7 cellular contexts compared by ENCODE assay signal in the genomic region with DNA sequence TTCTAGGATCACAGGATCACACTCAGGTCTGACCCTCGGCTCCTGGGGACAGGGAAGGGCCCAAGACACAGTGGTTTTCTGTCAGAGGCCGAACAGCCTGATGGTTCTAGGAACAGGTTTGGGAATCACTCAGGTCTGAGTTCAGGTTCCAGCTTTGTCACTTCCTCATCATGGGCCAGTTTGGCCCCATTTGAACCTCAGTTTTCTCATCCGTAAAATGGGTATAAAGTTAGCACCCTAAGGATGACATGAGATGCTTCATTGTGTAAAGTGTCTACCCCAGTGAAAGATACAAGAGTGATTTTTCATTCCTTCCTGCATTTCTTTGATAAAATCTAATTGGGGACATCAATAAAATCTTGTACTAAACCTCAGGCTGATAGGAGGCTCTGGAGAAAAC. TPM values are rescaled to one million over a fixed set of nuclear protein-coding genes. Genes with fewer than 3 reads are reported as not detected.
"Had no signal": no experiment of that assay in that cellular context is flagged by ENCODE, and none has a peak within 500 bp of the region (broad histone marks: within the 10 kb centered on the region; RNA-seq: fewer than 3 reads in every experiment).

No MANE protein-coding gene starts in this region.

- H3K9ac ChIP-seq: GM23248 had no signal

- DNase-seq: GM23248, GOT3, H9, HCEC 1CT had no signal

- H3K36me3 Mint-ChIP-seq: IgD-negative memory B cell had no signal

- H3K27ac Mint-ChIP-seq: H9, IgD-negative memory B cell had no signal

- H3K9me3 Mint-ChIP-seq: H9 had no signal

- H2AFZ ChIP-seq: GM23248 had no signal

- H3K4me1 Mint-ChIP-seq: IgD-negative memory B cell had no signal

- FAIRE-seq: H54, HTR-8/SVneo had no signal

- H3K4me3 ChIP-seq: GM23248 had no signal

- H3K27ac ChIP-seq: GM23248 had no signal

- H3K4me3 Mint-ChIP-seq: H9, IgD-negative memory B cell had no signal

RNA-seq across cellular contexts. Expression of a gene that starts 11.2 kb away (rescaled TPM):
- total RNA-seq: H9 had no signal
- polyA plus RNA-seq: GM23248, IgD-negative memory B cell had no signal
